1 cellular context compared by ENCODE assay signal in genomic region chr6:161013697-161014096, GRCh38.
TF ChIP-seq lines count a peak whose summit lies in the region.

No MANE protein-coding gene starts in this region.

TF ChIP-seq in WTC11, 78 proteins besides CTCF, POLR2A, EP300 and RAD21 (continued from another document):
- TF ChIP-seq ZNF532 (CRISPR knock-in tag; IDR thresholded peaks at IDR 0.05; ENCODE audit: borderline replicate concordance) (no peak), SP1 (CRISPR knock-in tag; conservative IDR thresholded peaks at IDR 0.05) (no peak), MXD4 (CRISPR knock-in tag; IDR thresholded peaks at IDR 0.05; ENCODE audit: borderline replicate concordance) (no peak), ZNF232 (CRISPR knock-in tag; IDR thresholded peaks at IDR 0.05) (no peak), GABPB1 (CRISPR knock-in tag; IDR thresholded peaks at IDR 0.05) (no peak), ESRRA (CRISPR knock-in tag; IDR thresholded peaks at IDR 0.05; ENCODE audit: borderline replicate concordance) (no peak), SMAD3 (CRISPR knock-in tag; IDR thresholded peaks at IDR 0.05; ENCODE audit: borderline replicate concordance) (no peak), FOXK1 (CRISPR knock-in tag; IDR thresholded peaks at IDR 0.05) (no peak), CREM (CRISPR knock-in tag; IDR thresholded peaks at IDR 0.05) (no peak), NFATC4 (CRISPR knock-in tag; IDR thresholded peaks at IDR 0.05) (no peak)
TF ChIP-seq in WTC11: peak in this region for 0.
